In genomic region chr9:103601287-103601686, GRCh38 we compare ENCODE assay signal across 28 cellular contexts.
"Had no signal": no experiment of that assay in that cellular context is flagged by ENCODE, and none has a peak within 500 bp of the region (broad histone marks: within the 10 kb centered on the region; RNA-seq: fewer than 3 reads in every experiment).

No MANE protein-coding gene starts in this region.

- H3K9me3 ChIP-seq: colonic mucosa, gastrocnemius medialis had no signal

- H3K4me1 ChIP-seq: colonic mucosa, esophagus muscularis mucosa, esophagus squamous epithelium, foreskin keratinocyte, gastrocnemius medialis, gastroesophageal sphincter, heart left ventricle, heart right ventricle had no signal

- H3K36me3 ChIP-seq: colonic mucosa, esophagus muscularis mucosa, esophagus squamous epithelium, gastrocnemius medialis, gastroesophageal sphincter, heart left ventricle, heart right ventricle had no signal

- FAIRE-seq: colon, endometrium, endothelial cell of umbilical vein, frontal cortex had no signal

- H3K4me3 ChIP-seq: colonic mucosa, coronary artery, dorsolateral prefrontal cortex, esophagus muscularis mucosa, esophagus squamous epithelium, gastrocnemius medialis, gastroesophageal sphincter, heart left ventricle, heart right ventricle had no signal

- DNase-seq: colonic mucosa; cortex of kidney; dermis blood vessel endothelial cell; dorsolateral prefrontal cortex; effector CD4-positive, alpha-beta T cell; effector CD8-positive, alpha-beta T cell; effector memory CD4-positive, alpha-beta T cell; effector memory CD8-positive, alpha-beta T cell; endodermal cell; erythroblast; esophagus squamous epithelium; foreskin fibroblast; foreskin keratinocyte; foreskin melanocyte; gastrocnemius medialis; glutamatergic neuron; head of caudate nucleus; heart left ventricle; heart right ventricle had no signal

- ATAC-seq: effector memory CD8-positive, alpha-beta T cell; esophagus mucosa; foreskin keratinocyte; gastrocnemius medialis; gastroesophageal sphincter; heart left ventricle; heart right ventricle had no signal

- H3K27me3 ChIP-seq: colonic mucosa, esophagus muscularis mucosa, esophagus squamous epithelium, foreskin keratinocyte, gastrocnemius medialis, gastroesophageal sphincter, heart left ventricle, heart right ventricle had no signal

- H3K27ac ChIP-seq: colonic mucosa, coronary artery, dorsolateral prefrontal cortex, epithelial cell of prostate, esophagus muscularis mucosa, esophagus squamous epithelium, foreskin keratinocyte, gastrocnemius medialis, gastroesophageal sphincter, heart left ventricle, heart right ventricle had no signal
